Comparison of ENCODE assay signal across 8 cellular contexts in genomic region chr10:119516381-119517234, GRCh38. TPM values are rescaled to one million over a fixed set of nuclear protein-coding genes. Genes with fewer than 3 reads are reported as not detected.
A peak's percentile ranks its signal among the peaks of the same experiment; 100 is the strongest.
DNase-seq lines count a peak whose midpoint lies in the region; ATAC-seq and TF ChIP-seq lines count a peak whose summit lies in the region.

No MANE protein-coding gene starts in this region.

- H3K36me3 ChIP-seq in BLaER1 treated with 17β-estradiol and CSF1 and Interleukin-3, amounts not matched to agents 10 nM and 100 nM, result peaks cover 0 to 47% (median 13%) of the 10 kb centered on the region in 11 experiments; a peak in 17 of 22 replicates
- H3K36me3 ChIP-seq in WERI-Rb-1, result peaks cover 17% of the 10 kb centered on the region
- peaks cover 41% of the 10 kb centered on the region for H3K36me3 ChIP-seq in effector memory CD4-positive, alpha-beta T cell (ENCODE audit: control insufficient read depth, insufficient read depth, low read length)
- H3K36me3 ChIP-seq in BE2C, result no peaks in the 10 kb centered on the region

- H3K9ac ChIP-seq in BLaER1 treated with 17β-estradiol and CSF1 and Interleukin-3, amounts not matched to agents 10 nM and 100 nM, result peak overlapping the region; percentile 55 to 82 (median 67)

- no peaks in the 10 kb centered on the region for H3K27me3 ChIP-seq in BLaER1 treated with 17β-estradiol and CSF1 and Interleukin-3, amounts not matched to agents 10 nM and 100 nM
- H3K27me3 ChIP-seq in WERI-Rb-1 (ENCODE audit: insufficient read depth, low read depth, severe bottlenecking), result no peaks in the 10 kb centered on the region
- H3K27me3 ChIP-seq in effector memory CD4-positive, alpha-beta T cell (replicated peaks; ENCODE audit: control insufficient read depth, insufficient read depth, low read length, poor library complexity, severe bottlenecking), result no peaks in the 10 kb centered on the region
- H3K27me3 ChIP-seq in BE2C, result no peaks in the 10 kb centered on the region

- peaks cover 0 to 12% (median 0%) of the 10 kb centered on the region in 11 experiments; a peak in 4 of 22 replicates for H4K20me1 ChIP-seq in BLaER1 treated with 17β-estradiol and CSF1 and Interleukin-3, amounts not matched to agents 10 nM and 100 nM

- peak overlapping the region; percentile 81 to 99 (median 92) for H3K4me2 ChIP-seq in BLaER1 treated with 17β-estradiol and CSF1 and Interleukin-3, amounts not matched to agents 10 nM and 100 nM

- peak overlapping the region; percentile 56 to 83 (median 77) for H3K27ac ChIP-seq in BLaER1 treated with 17β-estradiol and CSF1 and Interleukin-3, amounts not matched to agents 10 nM and 100 nM
- H3K27ac ChIP-seq in WERI-Rb-1, result 0 out of 2 replicates have a peak overlapping the region, but pooled peaks have one; percentile 2
- H3K27ac ChIP-seq in effector memory CD4-positive, alpha-beta T cell (ENCODE audit: insufficient read depth, low read length, poor library complexity, severe bottlenecking), result peak overlapping the region; percentile 89

- DNase-seq in WERI-Rb-1 (peak; percentile 62), hepatic stellate cell (ENCODE audit: low spot score) (no peak), BE2C (no peak)
- peak; percentile 25 to 51 (median 32) for DNase-seq in effector memory CD4-positive, alpha-beta T cell
- peak; percentile 42 to 45 for DNase-seq in stimulated activated CD4-positive, alpha-beta T cell treated with anti-CD3 and anti-CD28 coated beads, Interleukin-15, amount 100 ng/mL, for 1 hour (ENCODE audit: low read depth in 1 of 2, low spot score in 1 of 2)

- no peaks in the 10 kb centered on the region for H3K9me3 ChIP-seq in BLaER1 treated with 17β-estradiol and CSF1 and Interleukin-3, amounts not matched to agents 10 nM and 100 nM (replicated peaks in 1 of 11)
- H3K9me3 ChIP-seq in WERI-Rb-1 (ENCODE audit: severe bottlenecking), result no peaks in the 10 kb centered on the region
- no peaks in the 10 kb centered on the region for H3K9me3 ChIP-seq in effector memory CD4-positive, alpha-beta T cell (ENCODE audit: control insufficient read depth, low read length)
- H3K9me3 ChIP-seq in BE2C, result no peaks in the 10 kb centered on the region

- H3K4me3 ChIP-seq in BLaER1 treated with 17β-estradiol and CSF1 and Interleukin-3, amounts not matched to agents 10 nM and 100 nM, result peak overlapping the region; percentile 11 to 53 (median 42); a peak in 18 of 20 replicates
- H3K4me3 ChIP-seq in WERI-Rb-1 (ENCODE audit: low read depth, low read length) (no peak overlapping the region), BE2C (ENCODE audit: low read depth, low read length) (no peak overlapping the region)
- peak overlapping the region; percentile 36 for H3K4me3 ChIP-seq in effector memory CD4-positive, alpha-beta T cell (ENCODE audit: insufficient read depth, low read depth, low read length, poor library complexity, severe bottlenecking)

- TF ChIP-seq CTCF in WERI-Rb-1 (IDR thresholded peaks at IDR 0.05; ENCODE audit: low read depth, low read length), result no peak
- TF ChIP-seq CTCF in BE2C (IDR thresholded peaks at IDR 0.05; ENCODE audit: low read depth, low read length), result no peak

- ATAC-seq in GM19463 (IDR thresholded peaks at IDR 0.05; ENCODE audit: unreplicated experiment) (peak; percentile 82), HG03520 (IDR thresholded peaks at IDR 0.05; ENCODE audit: unreplicated experiment) (peak; percentile 54)

- peaks cover 69 to 82% (median 75%) of the 10 kb centered on the region in 10 experiments for H3K4me1 ChIP-seq in BLaER1 treated with 17β-estradiol and CSF1 and Interleukin-3, amounts not matched to agents 10 nM and 100 nM
- peaks cover 43% of the 10 kb centered on the region for H3K4me1 ChIP-seq in effector memory CD4-positive, alpha-beta T cell (ENCODE audit: control insufficient read depth, insufficient read depth, low read length, poor library complexity, severe bottlenecking)
- H3K4me1 ChIP-seq in BE2C, result no peaks in the 10 kb centered on the region

RNA-seq across cellular contexts. Expression of gene RGS10, which starts 25.9 kb away (rescaled TPM):
- polyA plus RNA-seq in BE2C (2012; ENCODE audit: insufficient read depth, insufficient read length, low read depth), result 6.8 TPM

Comparison
In these comparisons a context has a peak if more than half of its experiments do, and no peak if none do; other contexts are left out.
1. H3K27ac ChIP-seq: peak in every context shown above with its lines; median percentile 89 in effector memory CD4-positive, alpha-beta T cell; 77 in BLaER1 treated with 17β-estradiol and CSF1 and Interleukin-3, amounts not matched to agents 10 nM and 100 nM; 2 in WERI-Rb-1.
2. H3K4me3 ChIP-seq: peak in BLaER1 treated with 17β-estradiol and CSF1 and Interleukin-3, amounts not matched to agents 10 nM and 100 nM (10 of 10) and effector memory CD4-positive, alpha-beta T cell (single experiment); none in WERI-Rb-1 (single experiment) and BE2C (single experiment).
3. DNase-seq: peak in WERI-Rb-1 (single experiment), effector memory CD4-positive, alpha-beta T cell (3 of 3) and stimulated activated CD4-positive, alpha-beta T cell treated with anti-CD3 and anti-CD28 coated beads, Interleukin-15, amount 100 ng/mL, for 1 hour (2 of 2); none in hepatic stellate cell (single experiment) and BE2C (single experiment).